14 cellular contexts compared by ENCODE assay signal in genomic region chr2:172446524-172447063, GRCh38. TPM values are rescaled to one million over a fixed set of nuclear protein-coding genes. Genes with fewer than 3 reads are reported as not detected.
DNase-seq lines count a peak whose midpoint lies in the region; ATAC-seq and TF ChIP-seq lines count a peak whose summit lies in the region.
"Had no signal": no experiment of that assay in that cellular context is flagged by ENCODE, and none has a peak within 500 bp of the region (broad histone marks: within the 10 kb centered on the region; RNA-seq: fewer than 3 reads in every experiment).

No MANE protein-coding gene starts in this region.

- no peak overlapping the region for H3K4me3 ChIP-seq in epithelial cell of esophagus (ENCODE audit: low read length)
- H3K4me3 ChIP-seq: coronary artery, tibial artery had no signal

- no peak for TF ChIP-seq CTCF in epithelial cell of esophagus (IDR thresholded peaks at IDR 0.05; ENCODE audit: insufficient read depth, low read depth, low read length, missing control alignments)

- peaks cover 26% of the 10 kb centered on the region for H3K4me1 Mint-ChIP-seq in activated CD8-positive, alpha-beta memory T cell treated with anti-CD3 and anti-CD28 coated beads, Interleukin-2, amount 10 ng/mL, durations not matched to agents 7 days and 5 days
- H3K4me1 Mint-ChIP-seq in stimulated activated effector memory CD8-positive, alpha-beta T cell treated with anti-CD3 and anti-CD28 coated beads, Interleukin-12 subunit alpha, Interleukin-12 subunit beta, amount 100 ng/mL, for 72 hours: peaks cover 47% of the 10 kb centered on the region

- no peaks in the 10 kb centered on the region for H3K36me3 Mint-ChIP-seq in activated CD8-positive, alpha-beta memory T cell treated with anti-CD3 and anti-CD28 coated beads, Interleukin-2, amount 10 ng/mL, durations not matched to agents 7 days and 5 days
- no peaks in the 10 kb centered on the region for H3K36me3 Mint-ChIP-seq in stimulated activated effector memory CD8-positive, alpha-beta T cell treated with anti-CD3 and anti-CD28 coated beads, Interleukin-12 subunit alpha, Interleukin-12 subunit beta, amount 100 ng/mL, for 72 hours

- no peak overlapping the region for H3K27ac Mint-ChIP-seq in activated CD8-positive, alpha-beta memory T cell treated with anti-CD3 and anti-CD28 coated beads, Interleukin-2, amount 10 ng/mL, durations not matched to agents 7 days and 5 days
- no peak overlapping the region for H3K27ac Mint-ChIP-seq in stimulated activated effector memory CD8-positive, alpha-beta T cell treated with anti-CD3 and anti-CD28 coated beads, Interleukin-12 subunit alpha, Interleukin-12 subunit beta, amount 100 ng/mL, for 72 hours

- CTCF ChIA-PET in activated CD8-positive, alpha-beta memory T cell treated with anti-CD3 and anti-CD28 coated beads, Interleukin-2, amount 10 ng/mL, durations not matched to agents 7 days and 5 days (lab: Charles Lee): interaction anchor here (0.8 to 5.2 kb wide), 3 partner anchors 14 to 274 kb away, joined by 4 to 40 read pairs (median 5); no protein-coding TSS in a partner anchor

- no peak for DNase-seq in activated CD8-positive, alpha-beta memory T cell treated with anti-CD3 and anti-CD28 coated beads, Interleukin-2, amount 10 ng/mL, durations not matched to agents 7 days and 5 days
- DNase-seq in activated CD8-positive, alpha-beta memory T cell treated with anti-CD3 and anti-CD28 coated beads for 24 hours: no peak
- DNase-seq in RPMI7951 (ENCODE audit: low read depth): peak; percentile 81
- peak; percentile 61 for DNase-seq in epithelial cell of esophagus (ENCODE audit: low read depth)
- no peak for DNase-seq in stimulated activated effector memory CD8-positive, alpha-beta T cell treated with anti-CD3 and anti-CD28 coated beads, Interleukin-12 subunit alpha, Interleukin-12 subunit beta, amount 100 ng/mL, for 72 hours (ENCODE audit: low spot score in 2 of 2)
- no peak for DNase-seq in globus pallidus (ENCODE audit: low spot score)
- DNase-seq: activated CD8-positive, alpha-beta memory T cell treated with anti-CD3 and anti-CD28 coated beads, Interleukin-2, amount 50 U/mL, for 4 hours; NCI-H1417 treated with DMSO at 0.1 percent for 48 hours; SHP77 treated with DMSO at 0.1 percent for 48 hours; stimulated activated CD4-positive, alpha-beta T cell treated with anti-CD3 and anti-CD28 coated beads, Interleukin-15, amount 100 ng/mL, for 24 hours; tibial artery had no signal

- ATAC-seq in activated CD8-positive, alpha-beta memory T cell treated with anti-CD3 and anti-CD28 coated beads, Interleukin-2, amount 10 ng/mL, durations not matched to agents 7 days and 5 days: peak; percentile 75
- peak; percentile 57 for ATAC-seq in stimulated activated effector memory CD8-positive, alpha-beta T cell treated with anti-CD3 and anti-CD28 coated beads, Interleukin-12 subunit alpha, Interleukin-12 subunit beta, amount 100 ng/mL, for 72 hours
- ATAC-seq in HG02970 (IDR thresholded peaks at IDR 0.05; ENCODE audit: low FRiP score, unreplicated experiment): no peak
- no peak for ATAC-seq in GM21381 (IDR thresholded peaks at IDR 0.05; ENCODE audit: unreplicated experiment)

- no peaks in the 10 kb centered on the region for H3K9me3 Mint-ChIP-seq in activated CD8-positive, alpha-beta memory T cell treated with anti-CD3 and anti-CD28 coated beads, Interleukin-2, amount 10 ng/mL, durations not matched to agents 7 days and 5 days (ENCODE audit: low read depth)
- H3K9me3 Mint-ChIP-seq in stimulated activated effector memory CD8-positive, alpha-beta T cell treated with anti-CD3 and anti-CD28 coated beads, Interleukin-12 subunit alpha, Interleukin-12 subunit beta, amount 100 ng/mL, for 72 hours: no peaks in the 10 kb centered on the region

- no peak overlapping the region for H3K4me3 Mint-ChIP-seq in activated CD8-positive, alpha-beta memory T cell treated with anti-CD3 and anti-CD28 coated beads, Interleukin-2, amount 10 ng/mL, durations not matched to agents 7 days and 5 days
- H3K4me3 Mint-ChIP-seq in stimulated activated effector memory CD8-positive, alpha-beta T cell treated with anti-CD3 and anti-CD28 coated beads, Interleukin-12 subunit alpha, Interleukin-12 subunit beta, amount 100 ng/mL, for 72 hours: no peak overlapping the region

- H3K27me3 Mint-ChIP-seq in activated CD8-positive, alpha-beta memory T cell treated with anti-CD3 and anti-CD28 coated beads, Interleukin-2, amount 10 ng/mL, durations not matched to agents 7 days and 5 days: peaks cover 10% of the 10 kb centered on the region

RNA-seq across cellular contexts. Expression of gene ITGA6, which starts 19.2 kb away (rescaled TPM):
- 1 to 10 TPM; 2.2 to 5.5 TPM for total RNA-seq in activated CD8-positive, alpha-beta memory T cell treated with anti-CD3 and anti-CD28 coated beads, Interleukin-2, amount 10 ng/mL, durations not matched to agents 7 days and 5 days
- total RNA-seq in RPMI7951 (2014; rRNA removed; shearing (Covaris generic)): 61.8 and 62.0 TPM in 2 replicates

Comparison
In these comparisons a context has a peak if more than half of its experiments do, and no peak if none do; other contexts are left out.
1. ATAC-seq: peak in activated CD8-positive, alpha-beta memory T cell treated with anti-CD3 and anti-CD28 coated beads, Interleukin-2, amount 10 ng/mL, durations not matched to agents 7 days and 5 days (single experiment) and stimulated activated effector memory CD8-positive, alpha-beta T cell treated with anti-CD3 and anti-CD28 coated beads, Interleukin-12 subunit alpha, Interleukin-12 subunit beta, amount 100 ng/mL, for 72 hours (single experiment); none in HG02970 (single experiment) and GM21381 (single experiment).
2. DNase-seq: peak in RPMI7951 (single experiment) and epithelial cell of esophagus (single experiment); none in activated CD8-positive, alpha-beta memory T cell treated with anti-CD3 and anti-CD28 coated beads, Interleukin-2, amount 10 ng/mL, durations not matched to agents 7 days and 5 days (single experiment), activated CD8-positive, alpha-beta memory T cell treated with anti-CD3 and anti-CD28 coated beads for 24 hours (single experiment), stimulated activated effector memory CD8-positive, alpha-beta T cell treated with anti-CD3 and anti-CD28 coated beads, Interleukin-12 subunit alpha, Interleukin-12 subunit beta, amount 100 ng/mL, for 72 hours (0 of 2) and globus pallidus (single experiment).